ENCODE assay signal across 19 cellular contexts in genomic region chr5:120228262-120229031, GRCh38.
DNase-seq lines count a peak whose midpoint lies in the region; ATAC-seq, FAIRE-seq and TF ChIP-seq lines count a peak whose summit lies in the region.
"Had no signal": no experiment of that assay in that cellular context is flagged by ENCODE, and none has a peak within 500 bp of the region (broad histone marks: within the 10 kb centered on the region; RNA-seq: fewer than 3 reads in every experiment).

No MANE protein-coding gene starts in this region.

- H3K27ac ChIP-seq in mammary epithelial cell (ENCODE audit: insufficient read depth, low read depth, low read length) (no peak overlapping the region), brain microvascular endothelial cell (no peak overlapping the region), RWPE1 (no peak overlapping the region)
- H3K27ac ChIP-seq: skin epidermis, uterus had no signal

- no peak overlapping the region for H3K4me2 ChIP-seq in mammary epithelial cell (ENCODE audit: insufficient read depth, low read depth, low read length)

- in situ Hi-C loops in mammary epithelial cell (cut with MboI; ENCODE audit: low sequenced_read_pairs in 2 of 2) (no loop called here), brain microvascular endothelial cell (cut with HindIII; ENCODE audit: low pct_ligation_motif_present, low sequenced_read_pairs) (no loop called here)

- DNase-seq in mammary epithelial cell (peak; percentile 29), MCF 10A (ENCODE audit: unreplicated experiment) (no peak), M059J (ENCODE audit: low read depth) (peak; percentile 56), brain microvascular endothelial cell (no peak), RWPE1 (ENCODE audit: low spot score) (no peak), frontal cortex (ENCODE audit: low spot score in 2 of 2) (no peak), NCI-H524 (lab: John Stamatoyannopoulos, UW) (no peak)
- DNase-seq: ACHN; activated naive CD8-positive, alpha-beta T cell treated with anti-CD3 and anti-CD28 coated beads for 36 hours; central memory CD4-positive, alpha-beta T cell; KG1; kidney; NCI-H187 treated with DMSO at 0.1 percent for 48 hours; NCI-H748 treated with DMSO at 0.1 percent for 48 hours; stimulated activated naive CD8-positive, alpha-beta T cell treated with anti-CD3 and anti-CD28 coated beads, Interleukin-15, Interleukin-2, amounts not matched to agents 100 U/mL and 50 U/mL, for 24 hours; uterus had no signal

- TF ChIP-seq CTCF in mammary epithelial cell (conservative IDR thresholded peaks at IDR 0.05 in 1 of 2, IDR thresholded peaks at IDR 0.05 in 1 of 2; ENCODE audit: extremely low read depth in 1 of 2, insufficient read depth in 1 of 2, low read depth in 1 of 2, low read length in 2 of 2) (no peak), MCF 10A (IDR thresholded peaks at IDR 0.05; ENCODE audit: unreplicated experiment) (no peak), brain microvascular endothelial cell (IDR thresholded peaks at IDR 0.05; ENCODE audit: low read depth, low read length, missing control alignments) (peak; percentile 11), RWPE1 (conservative IDR thresholded peaks at IDR 0.05; ENCODE audit: low read depth) (no peak)

- no peak for ATAC-seq in GM19395 (IDR thresholded peaks at IDR 0.05; ENCODE audit: unreplicated experiment)
- ATAC-seq: stimulated activated naive CD8-positive, alpha-beta T cell treated with anti-CD3 and anti-CD28 coated beads, Interleukin-15, Interleukin-2, amounts not matched to agents 100 U/mL and 50 U/mL, for 24 hours had no signal

- H3K9me3 Mint-ChIP-seq in MCF 10A (ENCODE audit: unreplicated experiment): no peaks in the 10 kb centered on the region

- dilution Hi-C loops in mammary epithelial cell (cut with HindIII; ENCODE audit: low sequenced_read_pairs): no loop called here

- FAIRE-seq in frontal cortex (lab: Jason Lieb, UNC): no peak
- FAIRE-seq: kidney had no signal

- H3K36me3 Mint-ChIP-seq in MCF 10A (ENCODE audit: insufficient read depth, unreplicated experiment): no peaks in the 10 kb centered on the region
- H3K36me3 Mint-ChIP-seq: activated naive CD8-positive, alpha-beta T cell treated with anti-CD3 and anti-CD28 coated beads for 36 hours had no signal

- no peaks in the 10 kb centered on the region for H3K36me3 ChIP-seq in mammary epithelial cell (ENCODE audit: insufficient read depth, low read length)
- no peaks in the 10 kb centered on the region for H3K36me3 ChIP-seq in brain microvascular endothelial cell (replicated peaks)
- H3K36me3 ChIP-seq: uterus had no signal

- H2AFZ ChIP-seq in mammary epithelial cell (ENCODE audit: low read depth, low read length): peak overlapping the region; percentile 2

- WGBS in mammary epithelial cell (ENCODE audit: low coverage, missing lambda C conversion rate): 58% methylated on average over 5 of the region's 10 CpGs

- H3K27ac Mint-ChIP-seq in MCF 10A (ENCODE audit: low read depth, unreplicated experiment): no peak overlapping the region
- H3K27ac Mint-ChIP-seq: activated naive CD8-positive, alpha-beta T cell treated with anti-CD3 and anti-CD28 coated beads for 36 hours had no signal

- intact Hi-C loops in mammary epithelial cell (cut with micrococcal nuclease): no loop called here
- intact Hi-C loops in MCF 10A (cut with micrococcal nuclease): no loop called here

- no peak overlapping the region for H3K4me3 ChIP-seq in mammary epithelial cell (replicated peaks in 1 of 3; ENCODE audit: insufficient read depth in 1 of 3, low read depth in 2 of 3, low read length in 3 of 3)
- H3K4me3 ChIP-seq in brain microvascular endothelial cell (ENCODE audit: low read depth, low read length): no peak overlapping the region
- H3K4me3 ChIP-seq: skin epidermis, uterus had no signal

- CTCF ChIA-PET in mammary epithelial cell (lab: Charles Lee; ENCODE audit: low non-redundant PET): no interaction called here
- CTCF ChIA-PET in MCF 10A (lab: Yijun Ruan, JAX): interaction anchor here (0.6 kb wide), 2 partner anchors 17 to 804 kb away, joined by 3 read pairs; no protein-coding TSS in a partner anchor
- CTCF ChIA-PET in RWPE1 (lab: Yijun Ruan, JAX): interaction anchor here (0.8 kb wide), 1 partner anchor 13 kb away, joined by 3 read pairs; no protein-coding TSS in a partner anchor

- no peaks in the 10 kb centered on the region for H4K20me1 ChIP-seq in mammary epithelial cell (ENCODE audit: insufficient read depth, low read length)

- no peaks in the 10 kb centered on the region for H3K9me3 ChIP-seq in mammary epithelial cell (replicated peaks; ENCODE audit: insufficient read depth, low read length)
- H3K9me3 ChIP-seq: Caco-2, uterus had no signal

- H3K79me2 ChIP-seq in mammary epithelial cell (ENCODE audit: insufficient read depth, low read length): no peaks in the 10 kb centered on the region

- H3K9ac ChIP-seq in mammary epithelial cell (ENCODE audit: insufficient read depth, low read length): no peak overlapping the region

- no TSS peak for BruUV-seq in mammary epithelial cell (replicated peaks; lab: Mats Ljungman, UMichigan)
- no TSS peak for BruUV-seq in MCF 10A (replicated peaks; lab: Mats Ljungman, UMichigan)

- no peaks in the 10 kb centered on the region for H3K27me3 ChIP-seq in mammary epithelial cell (ENCODE audit: insufficient read depth, low read length)
- H3K27me3 ChIP-seq in brain microvascular endothelial cell (replicated peaks): no peaks in the 10 kb centered on the region
- H3K27me3 ChIP-seq: uterus had no signal

- no peaks in the 10 kb centered on the region for H3K27me3 Mint-ChIP-seq in MCF 10A (ENCODE audit: insufficient read depth, unreplicated experiment)
- H3K27me3 Mint-ChIP-seq: activated naive CD8-positive, alpha-beta T cell treated with anti-CD3 and anti-CD28 coated beads for 36 hours had no signal

- POLR2A ChIA-PET in MCF 10A (lab: Yijun Ruan, JAX) (interaction anchor here (1.2 kb wide), 1 partner anchor 11 kb away, joined by 3 read pairs; no protein-coding TSS in a partner anchor), RWPE1 (lab: Yijun Ruan, JAX; ENCODE audit: low non-redundant PET) (no interaction called here)

- no peak overlapping the region for H3K4me3 Mint-ChIP-seq in MCF 10A (ENCODE audit: unreplicated experiment)
- H3K4me3 Mint-ChIP-seq: activated naive CD8-positive, alpha-beta T cell treated with anti-CD3 and anti-CD28 coated beads for 36 hours had no signal

- H3K4me1 ChIP-seq in mammary epithelial cell (ENCODE audit: insufficient read depth, low read length): no peaks in the 10 kb centered on the region
- H3K4me1 ChIP-seq: Caco-2, uterus had no signal

- H3K4me1 Mint-ChIP-seq in MCF 10A (ENCODE audit: insufficient read depth, unreplicated experiment): peaks cover 5% of the 10 kb centered on the region
- H3K4me1 Mint-ChIP-seq: activated naive CD8-positive, alpha-beta T cell treated with anti-CD3 and anti-CD28 coated beads for 36 hours had no signal

Comparison
In these comparisons a context has a peak if more than half of its experiments do, and no peak if none do; other contexts are left out.
1. DNase-seq: peak in mammary epithelial cell (single experiment) and M059J (single experiment); none in MCF 10A (single experiment), brain microvascular endothelial cell (single experiment), RWPE1 (single experiment), frontal cortex (0 of 2) and NCI-H524 (0 of 2).